In genomic region chr3:53062905-53063304, GRCh38 we compare ENCODE assay signal across 27 cellular contexts.
"Had no signal": no experiment of that assay in that cellular context is flagged by ENCODE, and none has a peak within 500 bp of the region (broad histone marks: within the 10 kb centered on the region; RNA-seq: fewer than 3 reads in every experiment).

No MANE protein-coding gene starts in this region.

- H3K4me1 ChIP-seq: left ventricle myocardium inferior, neural progenitor cell, parathyroid adenoma, spleen, suprapubic skin, tibial artery, upper lobe of right lung had no signal

- H3K4me3 Mint-ChIP-seq: mesothelial cell of epicardium; naive B cell; natural killer cell; nephron progenitor cell; neural progenitor cell; stimulated activated naive B cell treated with anti-CD40 and anti-IgM and Interleukin-4, amounts not matched to agents 10 μg/mL and 1 μg/mL and 100 μg/mL, for 72 hours had no signal

- H3K4me3 ChIP-seq: hepatocyte, left ventricle myocardium inferior, lung, neural progenitor cell, spleen, suprapubic skin, thoracic aorta, tibial artery, upper lobe of right lung had no signal

- H3K27me3 ChIP-seq: suprapubic skin, upper lobe of right lung had no signal

- H3K4me1 Mint-ChIP-seq: mesothelial cell of epicardium; naive B cell; natural killer cell; neural progenitor cell; stimulated activated naive B cell treated with anti-CD40 and anti-IgM and Interleukin-4, amounts not matched to agents 10 μg/mL and 1 μg/mL and 100 μg/mL, for 72 hours had no signal

- H3K9me3 ChIP-seq: left ventricle myocardium inferior, neutrophil, spleen, suprapubic skin, thoracic aorta, tibial artery, upper lobe of right lung had no signal

- H3K27ac Mint-ChIP-seq: mesothelial cell of epicardium; naive B cell; natural killer cell; nephron progenitor cell; neural progenitor cell; progenitor cell of endocrine pancreas; stimulated activated naive B cell treated with anti-CD40 and anti-IgM and Interleukin-4, amounts not matched to agents 10 μg/mL and 1 μg/mL and 100 μg/mL, for 72 hours had no signal

- FAIRE-seq: urothelium cell line had no signal

- H3K36me3 Mint-ChIP-seq: mesothelial cell of epicardium; naive B cell; natural killer cell; neural progenitor cell; stimulated activated naive B cell treated with anti-CD40 and anti-IgM and Interleukin-4, amounts not matched to agents 10 μg/mL and 1 μg/mL and 100 μg/mL, for 72 hours had no signal

- H3K27ac ChIP-seq: hepatocyte, left ventricle myocardium inferior, neural progenitor cell, neutrophil, parathyroid adenoma, spleen, suprapubic skin, thoracic aorta, tibial artery, upper lobe of right lung had no signal

- H3K36me3 ChIP-seq: left ventricle myocardium inferior, neural progenitor cell, neutrophil, spleen, suprapubic skin, thoracic aorta, tibial artery, upper lobe of right lung had no signal

- H3K9me3 Mint-ChIP-seq: mesothelial cell of epicardium; naive B cell; natural killer cell; nephron progenitor cell; neural progenitor cell; stimulated activated naive B cell treated with anti-CD40 and anti-IgM and Interleukin-4, amounts not matched to agents 10 μg/mL and 1 μg/mL and 100 μg/mL, for 72 hours had no signal

- ATAC-seq: natural killer cell; right cardiac atrium; sciatic nerve; stimulated activated naive B cell treated with anti-CD40 and anti-IgM and Interleukin-4, amounts not matched to agents 10 μg/mL and 1 μg/mL and 100 μg/mL, for 72 hours; stimulated activated naive CD8-positive, alpha-beta T cell treated with anti-CD3 and anti-CD28 coated beads, Interleukin-15, Interleukin-2, amounts not matched to agents 100 U/mL and 50 U/mL, for 24 hours; upper lobe of right lung had no signal

- DNase-seq: islet precursor cell; left ventricle myocardium inferior; mesendoderm; naive B cell; natural killer cell; nephron progenitor cell; occipital lobe; small intestine; spleen; stimulated activated CD4-positive, alpha-beta T cell treated with anti-CD3 and anti-CD28 coated beads, Interleukin-4, amount 100 ng/mL, for 1 hour; stimulated activated naive B cell treated with anti-CD40 and anti-IgM and Interleukin-4, amounts not matched to agents 10 μg/mL and 1 μg/mL and 100 μg/mL, for 72 hours; stimulated activated naive CD8-positive, alpha-beta T cell treated with anti-CD3 and anti-CD28 coated beads, Interleukin-15, Interleukin-2, amounts not matched to agents 100 U/mL and 50 U/mL, for 24 hours; tibial artery; trophoblast cell; upper lobe of right lung had no signal
